19 cellular contexts compared by ENCODE assay signal in genomic region chr1:228836954-228837481, GRCh38.
A peak's percentile ranks its signal among the peaks of the same experiment; 100 is the strongest.
DNase-seq lines count a peak whose midpoint lies in the region; ATAC-seq and TF ChIP-seq lines count a peak whose summit lies in the region.
"Had no signal": no experiment of that assay in that cellular context is flagged by ENCODE, and none has a peak within 500 bp of the region (broad histone marks: within the 10 kb centered on the region; RNA-seq: fewer than 3 reads in every experiment).

No MANE protein-coding gene starts in this region.

- no peak for ATAC-seq in upper lobe of right lung
- ATAC-seq in right cardiac atrium, result no peak
- no peak for ATAC-seq in aorta (ENCODE audit: low FRiP score)

- TF ChIP-seq POLR2A in esophagus squamous epithelium (IDR thresholded peaks at IDR 0.05), result no peak

- no peak for TF ChIP-seq CTCF in upper lobe of right lung (IDR thresholded peaks at IDR 0.05)
- no peak for TF ChIP-seq CTCF in esophagus squamous epithelium (IDR thresholded peaks at IDR 0.05)

- H3K27me3 ChIP-seq in muscle layer of duodenum (ENCODE audit: low read depth, low read length) (no peaks in the 10 kb centered on the region), upper lobe of right lung (no peaks in the 10 kb centered on the region), right cardiac atrium (ENCODE audit: control insufficient read depth, insufficient read depth) (no peaks in the 10 kb centered on the region), esophagus squamous epithelium (peaks cover 0 to 14% (median 0%) of the 10 kb centered on the region in 4 donors), aorta (ENCODE audit: control insufficient read depth in 1 of 2, insufficient read depth in 2 of 2, low read length in 1 of 2) (no peaks in the 10 kb centered on the region)

- H3K36me3 Mint-ChIP-seq in dendritic cell treated with granulocyte-macrophage colony-stimulating factor and Interleukin-4, amounts not matched to agents 40 ng/mL and 50 ng/mL, for 4 days (ENCODE audit: low read depth), result no peaks in the 10 kb centered on the region

- peak overlapping the region; percentile 1 for H3K27ac Mint-ChIP-seq in dendritic cell treated with granulocyte-macrophage colony-stimulating factor and Interleukin-4, amounts not matched to agents 40 ng/mL and 50 ng/mL, for 4 days
- H3K27ac Mint-ChIP-seq: stimulated activated naive CD8-positive, alpha-beta T cell treated with anti-CD3 and anti-CD28 coated beads, Interleukin-15, Interleukin-2, amounts not matched to agents 100 ng/mL and 50 ng/mL, for 24 hours had no signal

- H3K9me3 Mint-ChIP-seq in dendritic cell treated with granulocyte-macrophage colony-stimulating factor and Interleukin-4, amounts not matched to agents 40 ng/mL and 50 ng/mL, for 4 days, result no peaks in the 10 kb centered on the region
- H3K9me3 Mint-ChIP-seq: stimulated activated naive CD8-positive, alpha-beta T cell treated with anti-CD3 and anti-CD28 coated beads, Interleukin-15, Interleukin-2, amounts not matched to agents 100 ng/mL and 50 ng/mL, for 24 hours had no signal

- peak overlapping the region; percentile 88 for H3K27ac ChIP-seq in muscle layer of duodenum (ENCODE audit: low read length)
- H3K27ac ChIP-seq in upper lobe of right lung, result peak overlapping the region; percentile 75
- H3K27ac ChIP-seq in right cardiac atrium (ENCODE audit: low read length), result no peak overlapping the region
- no peak overlapping the region for H3K27ac ChIP-seq in esophagus squamous epithelium
- H3K27ac ChIP-seq in aorta (ENCODE audit: low read depth in 1 of 2, low read length in 2 of 2), result no peak overlapping the region

- H3K4me1 ChIP-seq in muscle layer of duodenum (ENCODE audit: control insufficient read depth in 1 of 2, insufficient read depth in 2 of 2, low read length in 2 of 2), result peaks cover 13 to 19% of the 10 kb centered on the region in 2 donors
- peaks cover 22% of the 10 kb centered on the region for H3K4me1 ChIP-seq in upper lobe of right lung
- peaks cover 13% of the 10 kb centered on the region for H3K4me1 ChIP-seq in right cardiac atrium (ENCODE audit: control insufficient read depth, insufficient read depth, low read length)
- peaks cover 8 to 22% (median 21%) of the 10 kb centered on the region in 3 donors for H3K4me1 ChIP-seq in esophagus squamous epithelium
- H3K4me1 ChIP-seq in aorta (ENCODE audit: control insufficient read depth in 1 of 2, insufficient read depth in 2 of 2, low read length in 2 of 2), result no peaks in the 10 kb centered on the region

- H3K9me3 ChIP-seq in muscle layer of duodenum (ENCODE audit: control insufficient read depth in 1 of 2, low read length in 2 of 2) (no peaks in the 10 kb centered on the region), upper lobe of right lung (no peaks in the 10 kb centered on the region), right cardiac atrium (ENCODE audit: control insufficient read depth, low read length) (no peaks in the 10 kb centered on the region), esophagus squamous epithelium (no peaks in the 10 kb centered on the region), aorta (ENCODE audit: control insufficient read depth, low read length) (no peaks in the 10 kb centered on the region)

- H3K4me1 Mint-ChIP-seq in dendritic cell treated with granulocyte-macrophage colony-stimulating factor and Interleukin-4, amounts not matched to agents 40 ng/mL and 50 ng/mL, for 4 days (ENCODE audit: low read depth), result peaks cover 30% of the 10 kb centered on the region

- DNase-seq in LoVo (ENCODE audit: low spot score) (peak; percentile 64), upper lobe of right lung (no peak), right cardiac atrium (no peak), esophagus squamous epithelium (lab: John Stamatoyannopoulos, UW) (no peak), aorta (no peak)
- DNase-seq: activated CD4-positive, alpha-beta T cell treated with anti-CD3 and anti-CD28 coated beads, Interleukin-2, amount 50 U/mL, for 1 hour; activated CD8-positive, alpha-beta memory T cell treated with anti-CD3 and anti-CD28 coated beads, Interleukin-2, amount 50 U/mL, for 48 hours; activated effector memory CD4-positive, alpha-beta T cell treated with anti-CD3 and anti-CD28 coated beads, Interleukin-2, amount 50 U/mL, for 16 hours; AML-193; COR-L47; effector CD8-positive, alpha-beta T cell; glutamatergic neuron; GOT3; left ventricle myocardium superior; NCI-H1417 treated with DMSO at 0.1 percent for 48 hours; NCI-H524 had no signal

- no peaks in the 10 kb centered on the region for H3K27me3 Mint-ChIP-seq in dendritic cell treated with granulocyte-macrophage colony-stimulating factor and Interleukin-4, amounts not matched to agents 40 ng/mL and 50 ng/mL, for 4 days
- H3K27me3 Mint-ChIP-seq: stimulated activated naive CD8-positive, alpha-beta T cell treated with anti-CD3 and anti-CD28 coated beads, Interleukin-15, Interleukin-2, amounts not matched to agents 100 ng/mL and 50 ng/mL, for 24 hours had no signal

- 97% methylated on average over 10 of the region's 10 CpGs for WGBS in right cardiac atrium
- WGBS in esophagus squamous epithelium, 2 donors, result 73 to 85% methylated on average over 10 of the region's 10 CpGs
- WGBS in aorta, 2 donors, result 96 to 97% methylated on average over 10 of the region's 10 CpGs

- no peak overlapping the region for H3K4me3 Mint-ChIP-seq in dendritic cell treated with granulocyte-macrophage colony-stimulating factor and Interleukin-4, amounts not matched to agents 40 ng/mL and 50 ng/mL, for 4 days
- H3K4me3 Mint-ChIP-seq: stimulated activated naive CD8-positive, alpha-beta T cell treated with anti-CD3 and anti-CD28 coated beads, Interleukin-15, Interleukin-2, amounts not matched to agents 100 ng/mL and 50 ng/mL, for 24 hours had no signal

- intact Hi-C loops in dendritic cell treated with granulocyte-macrophage colony-stimulating factor and Interleukin-4, amounts not matched to agents 40 ng/mL and 50 ng/mL, for 4 days (cut with micrococcal nuclease), result no loop called here
- intact Hi-C loops in upper lobe of right lung (cut with DNase I), result no loop called here
- intact Hi-C loops in right cardiac atrium (cut with DNase I), result no loop called here
- intact Hi-C loops in esophagus squamous epithelium (cut with DNase I), result no loop called here
- intact Hi-C loops in aorta (cut with DNase I), result no loop called here

- H3K36me3 ChIP-seq in muscle layer of duodenum (ENCODE audit: control insufficient read depth in 1 of 2, insufficient read depth in 2 of 2, low read length in 2 of 2) (no peaks in the 10 kb centered on the region), upper lobe of right lung (no peaks in the 10 kb centered on the region), esophagus squamous epithelium (no peaks in the 10 kb centered on the region), aorta (ENCODE audit: control insufficient read depth in 1 of 2, insufficient read depth in 2 of 2, low read length in 1 of 2) (no peaks in the 10 kb centered on the region)

- no peak overlapping the region for H3K4me3 ChIP-seq in muscle layer of duodenum (ENCODE audit: low read depth in 1 of 2, low read length in 2 of 2)
- H3K4me3 ChIP-seq in upper lobe of right lung, result no peak overlapping the region
- no peak overlapping the region for H3K4me3 ChIP-seq in right cardiac atrium (ENCODE audit: low read length)
- H3K4me3 ChIP-seq in esophagus squamous epithelium, result no peak overlapping the region
- no peak overlapping the region for H3K4me3 ChIP-seq in aorta (ENCODE audit: low read length in 2 of 2)

Comparison
In these comparisons a context has a peak if more than half of its experiments do, and no peak if none do; other contexts are left out.
1. H3K27ac ChIP-seq: peak in muscle layer of duodenum (single experiment) and upper lobe of right lung (single experiment); none in right cardiac atrium (single experiment), esophagus squamous epithelium (0 of 4) and aorta (0 of 2).